20 cellular contexts compared by ENCODE assay signal in genomic region chr12:128811806-128812205, GRCh38. TPM values are rescaled to one million over a fixed set of nuclear protein-coding genes. Genes with fewer than 3 reads are reported as not detected.
DNase-seq lines count a peak whose midpoint lies in the region; ATAC-seq and TF ChIP-seq lines count a peak whose summit lies in the region.
"Had no signal": no experiment of that assay in that cellular context is flagged by ENCODE, and none has a peak within 500 bp of the region (broad histone marks: within the 10 kb centered on the region; RNA-seq: fewer than 3 reads in every experiment).

No MANE protein-coding gene starts in this region.

- no peaks in the 10 kb centered on the region for H3K9me3 Mint-ChIP-seq in activated T-cell treated with anti-CD3 and anti-CD28 coated beads, Interleukin-2, amount 50 U/mL, for 24 hours
- no peaks in the 10 kb centered on the region for H3K9me3 Mint-ChIP-seq in activated T-helper 1 cell treated with anti-CD3 and anti-CD28 coated beads, Interleukin-12 subunit alpha, Interleukin-12 subunit beta, Interleukin-2, Interleukin-4 antibody, amounts not matched to agents 30 ng/mL and 10 ng/mL and 1 ng/mL, durations not matched to agents 14 hours and 24 hours and 36 hours
- H3K9me3 Mint-ChIP-seq: nephron had no signal

- intact Hi-C loops in activated T-helper 1 cell treated with anti-CD3 and anti-CD28 coated beads, Interleukin-12 subunit alpha, Interleukin-12 subunit beta, Interleukin-2, Interleukin-4 antibody, amounts not matched to agents 30 ng/mL and 10 ng/mL and 1 ng/mL, durations not matched to agents 14 hours and 24 hours and 36 hours (cut with micrococcal nuclease), result no loop called here

- TF ChIP-seq CTCF in MM.1S (IDR thresholded peaks at IDR 0.05; ENCODE audit: low read length), result no peak

- peaks cover 9% of the 10 kb centered on the region for H3K4me1 ChIP-seq in HAP-1
- H3K4me1 ChIP-seq in skeletal muscle satellite cell (ENCODE audit: control insufficient read depth, insufficient read depth, low read length), result peaks cover 67% of the 10 kb centered on the region
- peaks cover 7% of the 10 kb centered on the region; the same call in 1 of the 2 replicates for H3K4me1 ChIP-seq in MM.1S (ENCODE audit: low read length)

- no peak overlapping the region for H3K9ac ChIP-seq in skeletal muscle satellite cell (ENCODE audit: low read depth, low read length)
- no peak overlapping the region for H3K9ac ChIP-seq in MM.1S (ENCODE audit: low read length)

- H3K36me3 ChIP-seq in HAP-1 (replicated peaks) (peaks cover 48% of the 10 kb centered on the region), skeletal muscle satellite cell (ENCODE audit: insufficient read depth, low read length) (peaks cover 33% of the 10 kb centered on the region), MM.1S (replicated peaks; ENCODE audit: insufficient read depth, low read length) (no peaks in the 10 kb centered on the region)

- peaks cover 69% of the 10 kb centered on the region for H3K4me1 Mint-ChIP-seq in activated T-cell treated with anti-CD3 and anti-CD28 coated beads, Interleukin-2, amount 50 U/mL, for 24 hours (ENCODE audit: low read depth)
- peaks cover 56% of the 10 kb centered on the region for H3K4me1 Mint-ChIP-seq in activated T-helper 1 cell treated with anti-CD3 and anti-CD28 coated beads, Interleukin-12 subunit alpha, Interleukin-12 subunit beta, Interleukin-2, Interleukin-4 antibody, amounts not matched to agents 30 ng/mL and 10 ng/mL and 1 ng/mL, durations not matched to agents 14 hours and 24 hours and 36 hours (ENCODE audit: low read depth)

- peak overlapping the region; percentile 72 for H3K4me2 ChIP-seq in skeletal muscle satellite cell (ENCODE audit: low read length)
- no peak overlapping the region for H3K4me2 ChIP-seq in MM.1S (ENCODE audit: low read depth, low read length)
- H3K4me2 ChIP-seq: smooth muscle cell had no signal

- no peaks in the 10 kb centered on the region for H4K20me1 ChIP-seq in MM.1S (ENCODE audit: insufficient read depth, low read length)

- peaks cover 89% of the 10 kb centered on the region for H3K36me3 Mint-ChIP-seq in activated T-cell treated with anti-CD3 and anti-CD28 coated beads, Interleukin-2, amount 50 U/mL, for 24 hours (ENCODE audit: low read depth)
- H3K36me3 Mint-ChIP-seq in activated T-helper 1 cell treated with anti-CD3 and anti-CD28 coated beads, Interleukin-12 subunit alpha, Interleukin-12 subunit beta, Interleukin-2, Interleukin-4 antibody, amounts not matched to agents 30 ng/mL and 10 ng/mL and 1 ng/mL, durations not matched to agents 14 hours and 24 hours and 36 hours (ENCODE audit: low read depth), result peaks cover 49% of the 10 kb centered on the region

- DNase-seq in activated T-cell treated with anti-CD3 and anti-CD28 coated beads, Interleukin-2, amount 50 U/mL, for 24 hours, result no peak
- no peak for DNase-seq in activated T-cell treated with anti-CD3 and anti-CD28 coated beads, Interleukin-2, amount 50 U/mL, for 48 hours
- peak; percentile 46 to 47 for DNase-seq in HAP-1 (ENCODE audit: low spot score in 2 of 2)
- no peak for DNase-seq in activated T-helper 1 cell treated with anti-CD3 and anti-CD28 coated beads, Interleukin-12 subunit alpha, Interleukin-12 subunit beta, Interleukin-2, Interleukin-4 antibody, amounts not matched to agents 30 ng/mL and 10 ng/mL and 1 ng/mL, durations not matched to agents 14 hours and 24 hours and 36 hours (ENCODE audit: low spot score)
- no peak for DNase-seq in MM.1S
- no peak for DNase-seq in nucleus accumbens (lab: John Stamatoyannopoulos, UW)
- DNase-seq: ACHN, DMS153, glutamatergic neuron, HCEC 1CT, NCI-H1417 treated with DMSO at 0.1 percent for 48 hours, NCI-H510A, upper lobe of right lung had no signal

- H3K9me3 ChIP-seq in HAP-1 (no peaks in the 10 kb centered on the region), skeletal muscle satellite cell (replicated peaks; ENCODE audit: low read length) (no peaks in the 10 kb centered on the region), MM.1S (replicated peaks; ENCODE audit: insufficient read depth, low read length) (no peaks in the 10 kb centered on the region)
- H3K9me3 ChIP-seq: upper lobe of right lung had no signal

- in situ Hi-C loops in HAP-1 (cut with MboI; ENCODE audit: low sequenced_read_pairs), result no loop called here

- H3K9me2 ChIP-seq in MM.1S (replicated peaks; ENCODE audit: insufficient read depth, low read length), result no peaks in the 10 kb centered on the region

- no peak overlapping the region for H3K27ac ChIP-seq in MM.1S (ENCODE audit: low read length)

- H3K27me3 ChIP-seq in HAP-1 (ENCODE audit: low read depth), result no peaks in the 10 kb centered on the region
- no peaks in the 10 kb centered on the region for H3K27me3 ChIP-seq in skeletal muscle satellite cell (ENCODE audit: control insufficient read depth, insufficient read depth, low read length)
- no peaks in the 10 kb centered on the region for H3K27me3 ChIP-seq in MM.1S (replicated peaks; ENCODE audit: insufficient read depth, low read length)
- H3K27me3 ChIP-seq: upper lobe of right lung had no signal

- peaks cover 16% of the 10 kb centered on the region for H3F3A ChIP-seq in MM.1S (ENCODE audit: insufficient read depth, low read length)

- no peak overlapping the region for H2AFZ ChIP-seq in MM.1S (ENCODE audit: low read length)

- H3K4me3 Mint-ChIP-seq in activated T-cell treated with anti-CD3 and anti-CD28 coated beads, Interleukin-2, amount 50 U/mL, for 24 hours, result no peak overlapping the region
- H3K4me3 Mint-ChIP-seq in activated T-helper 1 cell treated with anti-CD3 and anti-CD28 coated beads, Interleukin-12 subunit alpha, Interleukin-12 subunit beta, Interleukin-2, Interleukin-4 antibody, amounts not matched to agents 30 ng/mL and 10 ng/mL and 1 ng/mL, durations not matched to agents 14 hours and 24 hours and 36 hours, result peak overlapping the region; percentile 47
- H3K4me3 Mint-ChIP-seq: nephron had no signal

- no peak overlapping the region for H3K4me3 ChIP-seq in HAP-1
- H3K4me3 ChIP-seq in skeletal muscle satellite cell (ENCODE audit: low read length), result no peak overlapping the region
- H3K4me3 ChIP-seq in MM.1S (ENCODE audit: low read length), result no peak overlapping the region
- H3K4me3 ChIP-seq: smooth muscle cell, upper lobe of right lung had no signal

- peaks cover 71% of the 10 kb centered on the region for H3K79me2 ChIP-seq in MM.1S (ENCODE audit: low read length)

- H3K27ac Mint-ChIP-seq in activated T-cell treated with anti-CD3 and anti-CD28 coated beads, Interleukin-2, amount 50 U/mL, for 24 hours, result peak overlapping the region; percentile 11
- peak overlapping the region; percentile 67 for H3K27ac Mint-ChIP-seq in activated T-helper 1 cell treated with anti-CD3 and anti-CD28 coated beads, Interleukin-12 subunit alpha, Interleukin-12 subunit beta, Interleukin-2, Interleukin-4 antibody, amounts not matched to agents 30 ng/mL and 10 ng/mL and 1 ng/mL, durations not matched to agents 14 hours and 24 hours and 36 hours
- H3K27ac Mint-ChIP-seq: nephron had no signal

- H3K27me3 Mint-ChIP-seq in activated T-cell treated with anti-CD3 and anti-CD28 coated beads, Interleukin-2, amount 50 U/mL, for 24 hours, result no peaks in the 10 kb centered on the region
- no peaks in the 10 kb centered on the region for H3K27me3 Mint-ChIP-seq in activated T-helper 1 cell treated with anti-CD3 and anti-CD28 coated beads, Interleukin-12 subunit alpha, Interleukin-12 subunit beta, Interleukin-2, Interleukin-4 antibody, amounts not matched to agents 30 ng/mL and 10 ng/mL and 1 ng/mL, durations not matched to agents 14 hours and 24 hours and 36 hours (ENCODE audit: insufficient read depth)

- no peak for ATAC-seq in HG03159 (IDR thresholded peaks at IDR 0.05; ENCODE audit: unreplicated experiment)
- ATAC-seq: Right ventricle myocardium inferior, upper lobe of right lung had no signal

RNA-seq across cellular contexts. Expression of gene SLC15A4, which starts 12.0 kb away (rescaled TPM):
- total RNA-seq in activated T-helper 1 cell treated with anti-CD3 and anti-CD28 coated beads, Interleukin-12 subunit alpha, Interleukin-12 subunit beta, Interleukin-2, Interleukin-4 antibody, amounts not matched to agents 30 ng/mL and 10 ng/mL and 1 ng/mL, durations not matched to agents 14 hours and 24 hours and 36 hours, result 33.0 and 33.7 TPM in 2 replicates
- total RNA-seq in skeletal muscle satellite cell (2012; rRNA removed), result 33.2 and 46.3 TPM in 2 replicates

RNA-seq across cellular contexts. Expression of gene GLT1D1, which starts 41.5 kb away (rescaled TPM):
- total RNA-seq in activated T-helper 1 cell treated with anti-CD3 and anti-CD28 coated beads, Interleukin-12 subunit alpha, Interleukin-12 subunit beta, Interleukin-2, Interleukin-4 antibody, amounts not matched to agents 30 ng/mL and 10 ng/mL and 1 ng/mL, durations not matched to agents 14 hours and 24 hours and 36 hours, result 2.0 and 2.1 TPM in 2 replicates
- total RNA-seq in skeletal muscle satellite cell (2012; rRNA removed), result not detected in 2 replicates
- total RNA-seq: bronchial epithelial cell, endothelial cell of umbilical vein had no signal

Comparison
In these comparisons a context has a peak if more than half of its experiments do, and no peak if none do; other contexts are left out.
1. DNase-seq: peak in HAP-1 (2 of 2); none in activated T-cell treated with anti-CD3 and anti-CD28 coated beads, Interleukin-2, amount 50 U/mL, for 24 hours (single experiment), activated T-cell treated with anti-CD3 and anti-CD28 coated beads, Interleukin-2, amount 50 U/mL, for 48 hours (0 of 2), activated T-helper 1 cell treated with anti-CD3 and anti-CD28 coated beads, Interleukin-12 subunit alpha, Interleukin-12 subunit beta, Interleukin-2, Interleukin-4 antibody, amounts not matched to agents 30 ng/mL and 10 ng/mL and 1 ng/mL, durations not matched to agents 14 hours and 24 hours and 36 hours (single experiment), MM.1S (single experiment) and nucleus accumbens (0 of 56).